ENCODE assay signal across 8 cellular contexts in genomic region chr3:157438371-157438735, GRCh38. TPM values are rescaled to one million over a fixed set of nuclear protein-coding genes. Genes with fewer than 3 reads are reported as not detected.
DNase-seq lines count a peak whose midpoint lies in the region; ATAC-seq and TF ChIP-seq lines count a peak whose summit lies in the region.

No MANE protein-coding gene starts in this region.

- WGBS in gastroesophageal sphincter (ENCODE audit: low coverage in 1 of 2), 2 donors: 3 to 14% methylated on average over 1 to 6 of the region's 12 CpGs

- H3K4me3 ChIP-seq in SJSA1: peak overlapping the region; percentile 78
- peak overlapping the region; percentile 17 to 62 for H3K4me3 ChIP-seq in gastroesophageal sphincter
- peak overlapping the region; percentile 80 for H3K4me3 ChIP-seq in skeletal muscle satellite cell (ENCODE audit: low read length)

- H3K27ac Mint-ChIP-seq in HFFc6: peak overlapping the region; percentile 53

- peaks cover 54% of the 10 kb centered on the region for H3K4me1 Mint-ChIP-seq in HFFc6 (ENCODE audit: low read depth)

- H3K9ac ChIP-seq in skeletal muscle satellite cell (ENCODE audit: low read depth, low read length): peak overlapping the region; percentile 85

- H3K9me3 ChIP-seq in SJSA1 (replicated peaks) (no peaks in the 10 kb centered on the region; the same call in 1 of the 2 replicates), gastroesophageal sphincter (no peaks in the 10 kb centered on the region), skeletal muscle satellite cell (replicated peaks; ENCODE audit: low read length) (no peaks in the 10 kb centered on the region)

- H3K9me3 Mint-ChIP-seq in HFFc6: no peaks in the 10 kb centered on the region

- no peak overlapping the region; the same call in 1 of the 2 replicates for H3K27ac ChIP-seq in SJSA1
- H3K27ac ChIP-seq in gastroesophageal sphincter: peak overlapping the region in 3 of 4 donors; percentile 70 to 73 (median 72)

- H3K4me1 ChIP-seq in SJSA1 (replicated peaks) (peaks cover 24% of the 10 kb centered on the region), gastroesophageal sphincter (peaks cover 0 to 30% (median 5%) of the 10 kb centered on the region in 3 donors), skeletal muscle satellite cell (ENCODE audit: control insufficient read depth, insufficient read depth, low read length) (peaks cover 22% of the 10 kb centered on the region)

- TF ChIP-seq POLR2A in gastroesophageal sphincter (IDR thresholded peaks at IDR 0.05): no peak

- TF ChIP-seq CTCF in HFFc6 (IDR thresholded peaks at IDR 0.05) (no peak), gastroesophageal sphincter (IDR thresholded peaks at IDR 0.05) (no peak)

- TF ChIP-seq EP300 in gastroesophageal sphincter (IDR thresholded peaks at IDR 0.05): no peak

- H3K36me3 ChIP-seq in SJSA1 (peaks cover 14% of the 10 kb centered on the region), gastroesophageal sphincter (no peaks in the 10 kb centered on the region), skeletal muscle satellite cell (ENCODE audit: insufficient read depth, low read length) (peaks cover 52% of the 10 kb centered on the region)

- H3K4me3 Mint-ChIP-seq in HFFc6: peak overlapping the region; percentile 88

- ATAC-seq in gastroesophageal sphincter: no peak
- ATAC-seq in GM19328 (IDR thresholded peaks at IDR 0.05; ENCODE audit: unreplicated experiment): no peak

- H3K27me3 Mint-ChIP-seq in HFFc6 (ENCODE audit: insufficient read depth): peaks cover 4% of the 10 kb centered on the region

- DNase-seq in HFFc6: no peak
- no peak for DNase-seq in SJSA1 (ENCODE audit: low read depth in 1 of 2, low spot score in 2 of 2)
- DNase-seq in activated CD4-positive, alpha-beta T cell treated with anti-CD3 and anti-CD28 coated beads for 4 hours: no peak
- DNase-seq in amygdala (lab: John Stamatoyannopoulos, UW): no peak
- DNase-seq in NCI-H187 (lab: John Stamatoyannopoulos, UW): no peak

- H3K27me3 ChIP-seq in SJSA1 (replicated peaks): no peaks in the 10 kb centered on the region
- no peaks in the 10 kb centered on the region for H3K27me3 ChIP-seq in gastroesophageal sphincter
- no peaks in the 10 kb centered on the region for H3K27me3 ChIP-seq in skeletal muscle satellite cell (ENCODE audit: control insufficient read depth, insufficient read depth, low read length)

- H3K4me2 ChIP-seq in skeletal muscle satellite cell (ENCODE audit: low read length): peak overlapping the region; percentile 87

- peaks cover 30% of the 10 kb centered on the region; the same call in 1 of the 2 replicates for H3K36me3 Mint-ChIP-seq in HFFc6 (ENCODE audit: low read depth)

RNA-seq across cellular contexts. Expression of gene PTX3, which starts 1.7 kb away (rescaled TPM):
- 10 to 100 TPM; 21.0 to 45.4 (median 44.5) TPM for total RNA-seq in HFFc6 (2021; fragmentation: NEBNext Ultra II Directional; extraction: Animal tissue kit (Norgen Biotek cat#: 25700))
- total RNA-seq in SJSA1 (2014; rRNA removed; shearing (Covaris generic)): 8.1 and 10.5 TPM in 2 replicates
- 100 to 1,000 TPM in 1 of 4 donors, 1 to 10 TPM in 3; 2.0 to 140 (median 5.7) TPM for total RNA-seq in gastroesophageal sphincter
- 846 and 904 TPM in 2 replicates for total RNA-seq in skeletal muscle satellite cell (2012; rRNA removed)
